ENCODE assay signal across 8 cellular contexts in the genomic region with DNA sequence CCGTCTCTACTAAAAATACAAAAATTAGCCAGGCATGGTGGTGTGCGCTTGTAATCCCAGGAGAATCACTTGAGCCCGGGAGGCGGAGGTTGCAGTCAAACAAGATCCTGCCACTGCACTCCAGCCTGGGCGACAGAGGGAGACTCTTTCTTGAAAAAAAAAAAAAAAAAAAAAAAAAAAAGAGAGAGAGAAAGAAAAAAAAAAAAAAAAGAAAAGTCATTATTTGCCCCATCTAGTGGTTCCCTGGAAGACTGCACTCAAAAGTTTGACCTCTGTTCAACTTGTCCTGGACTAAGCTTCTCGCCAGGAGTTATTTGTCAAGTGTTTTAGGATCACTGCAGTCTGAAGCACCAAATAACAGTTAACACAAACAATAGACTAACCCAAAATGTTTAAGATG. TPM values are rescaled to one million over a fixed set of nuclear protein-coding genes. Genes with fewer than 3 reads are reported as not detected.
DNase-seq lines count a peak whose midpoint lies in the region; ATAC-seq and TF ChIP-seq lines count a peak whose summit lies in the region.
"Had no signal": no experiment of that assay in that cellular context is flagged by ENCODE, and none has a peak within 500 bp of the region (broad histone marks: within the 10 kb centered on the region; RNA-seq: fewer than 3 reads in every experiment).

No MANE protein-coding gene starts in this region.

- no peaks in the 10 kb centered on the region for H3K9me3 Mint-ChIP-seq in activated CD4-positive, alpha-beta memory T cell treated with anti-CD3 and anti-CD28 coated beads, Interleukin-2, amount 10 ng/mL, durations not matched to agents 7 days and 5 days
- H3K9me3 Mint-ChIP-seq in activated naive CD4-positive, alpha-beta T cell treated with anti-CD3 and anti-CD28 coated beads, Interleukin-2, amount 50 U/mL, for 72 hours: no peaks in the 10 kb centered on the region

- peak; percentile 9 for DNase-seq in cerebellum (ENCODE audit: low spot score)
- no peak for DNase-seq in psoas muscle
- no peak for DNase-seq in activated CD4-positive, alpha-beta memory T cell treated with anti-CD3 and anti-CD28 coated beads, Interleukin-2, amount 10 ng/mL, durations not matched to agents 7 days and 5 days
- no peak for DNase-seq in activated naive CD4-positive, alpha-beta T cell treated with anti-CD3 and anti-CD28 coated beads, Interleukin-2, amount 50 U/mL, for 72 hours (ENCODE audit: low spot score in 2 of 2)
- no peak for DNase-seq in stimulated activated CD4-positive, alpha-beta T cell treated with anti-CD3 and anti-CD28 coated beads, Interleukin-1b, Interleukin-23, amount 100 ng/mL, for 48 hours

- H3K27me3 Mint-ChIP-seq in activated CD4-positive, alpha-beta memory T cell treated with anti-CD3 and anti-CD28 coated beads, Interleukin-2, amount 10 ng/mL, durations not matched to agents 7 days and 5 days: no peaks in the 10 kb centered on the region

- peak; percentile 41 for TF ChIP-seq CTCF in psoas muscle (IDR thresholded peaks at IDR 0.05)

- CTCF ChIA-PET in activated CD4-positive, alpha-beta memory T cell treated with anti-CD3 and anti-CD28 coated beads, Interleukin-2, amount 10 ng/mL, durations not matched to agents 7 days and 5 days (lab: Charles Lee): interaction anchor here (0.7 to 1.4 kb wide), 9 partner anchors 14 to 1754 kb away, joined by 3 to 6 read pairs (median 4); partner anchors contain the start of gene KCTD8

- H3K4me1 ChIP-seq in psoas muscle: no peaks in the 10 kb centered on the region

- POLR2A ChIA-PET in activated CD4-positive, alpha-beta memory T cell treated with anti-CD3 and anti-CD28 coated beads, Interleukin-2, amount 10 ng/mL, durations not matched to agents 7 days and 5 days (lab: Charles Lee): no interaction called here

- H3K36me3 Mint-ChIP-seq in activated CD4-positive, alpha-beta memory T cell treated with anti-CD3 and anti-CD28 coated beads, Interleukin-2, amount 10 ng/mL, durations not matched to agents 7 days and 5 days (ENCODE audit: low read depth): no peaks in the 10 kb centered on the region
- H3K36me3 Mint-ChIP-seq in activated naive CD4-positive, alpha-beta T cell treated with anti-CD3 and anti-CD28 coated beads, Interleukin-2, amount 50 U/mL, for 72 hours: no peaks in the 10 kb centered on the region

- no peak for TF ChIP-seq EP300 in Ishikawa (IDR thresholded peaks at IDR 0.05; ENCODE audit: borderline replicate concordance)

- no peak overlapping the region for H3K27ac Mint-ChIP-seq in activated CD4-positive, alpha-beta memory T cell treated with anti-CD3 and anti-CD28 coated beads, Interleukin-2, amount 10 ng/mL, durations not matched to agents 7 days and 5 days
- no peak overlapping the region for H3K27ac Mint-ChIP-seq in activated naive CD4-positive, alpha-beta T cell treated with anti-CD3 and anti-CD28 coated beads, Interleukin-2, amount 50 U/mL, for 72 hours

- no peaks in the 10 kb centered on the region for H3K9me3 ChIP-seq in psoas muscle

- H3K4me3 Mint-ChIP-seq in activated CD4-positive, alpha-beta memory T cell treated with anti-CD3 and anti-CD28 coated beads, Interleukin-2, amount 10 ng/mL, durations not matched to agents 7 days and 5 days: no peak overlapping the region

- no peaks in the 10 kb centered on the region for H3K27me3 ChIP-seq in psoas muscle (ENCODE audit: insufficient read depth in 3 of 3, low read length in 2 of 3)

- no peak overlapping the region for H3K27ac ChIP-seq in psoas muscle

- no peaks in the 10 kb centered on the region for H3K4me1 Mint-ChIP-seq in activated CD4-positive, alpha-beta memory T cell treated with anti-CD3 and anti-CD28 coated beads, Interleukin-2, amount 10 ng/mL, durations not matched to agents 7 days and 5 days

- intact Hi-C loops in psoas muscle (cut with DNase I): loop anchor here in 1 of 2 donors (5.0 kb wide), 1 partner anchor 47 kb away; the partner anchor contains the start of gene KCTD8

- H3K36me3 ChIP-seq in psoas muscle (ENCODE audit: insufficient read depth in 1 of 2, low read depth in 1 of 2): no peaks in the 10 kb centered on the region

- peak; percentile 37 for TF ChIP-seq RAD21 in Ishikawa (IDR thresholded peaks at IDR 0.05; ENCODE audit: low read depth)

- H3K4me3 ChIP-seq in psoas muscle: no peak overlapping the region

- ATAC-seq in GM18867 (IDR thresholded peaks at IDR 0.05; ENCODE audit: unreplicated experiment): peak; percentile 75
- ATAC-seq in psoas muscle: peak in 2 of 4 donors; percentile 62 to 76
- ATAC-seq in activated naive CD4-positive, alpha-beta T cell treated with anti-CD3 and anti-CD28 coated beads, Interleukin-2, amount 50 U/mL, for 72 hours: no peak

- WGBS in psoas muscle, 3 donors: 33 to 39% (median 38%) methylated on average over 6 of the region's 6 CpGs

TF ChIP-seq in Ishikawa, 13 proteins besides CTCF, POLR2A, EP300 and RAD21:
- TF ChIP-seq CEBPB (IDR thresholded peaks at IDR 0.05): no peak
- TF ChIP-seq EGR1 (IDR thresholded peaks at IDR 0.05): no peak
- TF ChIP-seq, protein P1, sequence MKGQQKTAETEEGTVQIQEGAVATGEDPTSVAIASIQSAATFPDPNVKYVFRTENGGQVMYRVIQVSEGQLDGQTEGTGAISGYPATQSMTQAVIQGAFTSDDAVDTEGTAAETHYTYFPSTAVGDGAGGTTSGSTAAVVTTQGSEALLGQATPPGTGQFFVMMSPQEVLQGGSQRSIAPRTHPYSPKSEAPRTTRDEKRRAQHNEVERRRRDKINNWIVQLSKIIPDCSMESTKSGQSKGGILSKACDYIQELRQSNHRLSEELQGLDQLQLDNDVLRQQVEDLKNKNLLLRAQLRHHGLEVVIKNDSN (IDR thresholded peaks at IDR 0.05): no peak
- TF ChIP-seq TCF12 (IDR thresholded peaks at IDR 0.05; ENCODE audit: low read depth): no peak
- no peak for TF ChIP-seq TAF1 (IDR thresholded peaks at IDR 0.05; ENCODE audit: low read depth)
- no peak for TF ChIP-seq CREB1 (IDR thresholded peaks at IDR 0.05; ENCODE audit: low read depth)
- TF ChIP-seq YY1 (IDR thresholded peaks at IDR 0.05; ENCODE audit: low read depth): no peak
- no peak for TF ChIP-seq FOXM1 (IDR thresholded peaks at IDR 0.05; ENCODE audit: borderline replicate concordance, low read depth)

RNA-seq across cellular contexts. Expression of gene KCTD8, which starts 45.3 kb away (rescaled TPM):
- 24.0 TPM for total RNA-seq in cerebellum
- 1 to 10 TPM in 3 of 4 donors, under 1 TPM in 1; 0.56 to 2.3 (median 1.3) TPM for total RNA-seq in psoas muscle
- polyA plus RNA-seq in psoas muscle: under 1 TPM in 2 of 3 donors, not detected in 1; 0.68 to 0.71 TPM
- not detected for total RNA-seq in activated CD4-positive, alpha-beta memory T cell treated with anti-CD3 and anti-CD28 coated beads, Interleukin-2, amount 10 ng/mL, durations not matched to agents 7 days and 5 days
- total RNA-seq in activated naive CD4-positive, alpha-beta T cell treated with anti-CD3 and anti-CD28 coated beads, Interleukin-2, amount 50 U/mL, for 72 hours: not detected
- total RNA-seq: T-helper 1 cell treated with Interleukin-12 subunit alpha and Interleukin-12 subunit beta and Interleukin-4 antibody, amounts not matched to agents 30 ng/mL and 1 ng/mL, for 36 hours had no signal
